9 cellular contexts compared by ENCODE assay signal in the genomic region with DNA sequence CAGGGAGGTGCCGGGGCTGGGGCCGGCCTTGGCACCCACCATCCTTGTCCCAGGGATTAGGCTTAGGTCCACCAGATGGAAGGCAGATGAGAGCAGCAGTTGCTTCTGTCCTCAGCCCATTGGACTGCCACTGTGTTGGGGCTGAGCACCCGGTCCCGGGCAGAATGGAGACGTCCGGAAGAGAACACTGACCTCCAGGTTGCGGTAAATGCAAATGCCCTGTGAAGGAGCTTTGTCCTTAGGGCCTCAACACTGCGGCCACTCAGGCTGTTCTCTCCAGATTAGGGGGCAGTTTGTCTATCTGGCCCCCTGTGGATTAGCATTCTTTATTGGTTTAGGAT. TPM values are rescaled to one million over a fixed set of nuclear protein-coding genes. Genes with fewer than 3 reads are reported as not detected.
DNase-seq lines count a peak whose midpoint lies in the region; ATAC-seq and TF ChIP-seq lines count a peak whose summit lies in the region.
"Had no signal": no experiment of that assay in that cellular context is flagged by ENCODE, and none has a peak within 500 bp of the region (broad histone marks: within the 10 kb centered on the region; RNA-seq: fewer than 3 reads in every experiment).

A gene (minus strand): TSS at position 276 of the 341 bp plus-strand sequence. CDS start 234 bp downstream, at position 42.

- peaks cover 29% of the 10 kb centered on the region for H3K4me1 Mint-ChIP-seq in activated T-helper 2 cell treated with anti-CD3 and anti-CD28 coated beads, Interferon-gamma antibody, Interleukin-2, Interleukin-4, amounts not matched to agents 10 μg/mL and 5 μg/mL and 100 μg/mL, durations not matched to agents 14 hours and 24 hours and 36 hours (ENCODE audit: low read depth)

- H3K4me3 Mint-ChIP-seq in activated T-helper 2 cell treated with anti-CD3 and anti-CD28 coated beads, Interferon-gamma antibody, Interleukin-2, Interleukin-4, amounts not matched to agents 10 μg/mL and 5 μg/mL and 100 μg/mL, durations not matched to agents 14 hours and 24 hours and 36 hours (ENCODE audit: low read depth) = peak within 1 kb of the TSS; percentile 100

- CTCF ChIA-PET in HEK293 (lab: Yijun Ruan, JAX) = no interaction called here

- H3K27ac ChIP-seq in HEK293 (ENCODE audit: extremely low read depth, low read depth, low read length) = peak within 1 kb of the TSS; percentile 65
- H3K27ac ChIP-seq in iPS DF 6.9 (ENCODE audit: low read length) = no peak within 1 kb of the TSS
- H3K27ac ChIP-seq in smooth muscle cell (ENCODE audit: low read depth) = peak within 1 kb of the TSS; percentile 43

- no peaks in the 10 kb centered on the region for H3K9me3 Mint-ChIP-seq in activated T-helper 2 cell treated with anti-CD3 and anti-CD28 coated beads, Interferon-gamma antibody, Interleukin-2, Interleukin-4, amounts not matched to agents 10 μg/mL and 5 μg/mL and 100 μg/mL, durations not matched to agents 14 hours and 24 hours and 36 hours

- peaks cover 27% of the 10 kb centered on the region for H3K79me2 ChIP-seq in smooth muscle cell (ENCODE audit: low read depth)

- H3K9ac ChIP-seq in smooth muscle cell (ENCODE audit: low read depth) = peak within 1 kb of the TSS; percentile 86

- no peaks in the 10 kb centered on the region for H3K9me3 ChIP-seq in HEK293 (ENCODE audit: control insufficient read depth, insufficient read depth, low read depth, low read length)
- H3K9me3 ChIP-seq in iPS DF 6.9 (ENCODE audit: control insufficient read depth, insufficient read depth, low read length) = no peaks in the 10 kb centered on the region
- no peaks in the 10 kb centered on the region for H3K9me3 ChIP-seq in smooth muscle cell (replicated peaks; ENCODE audit: low read depth)

- H3K27me3 Mint-ChIP-seq in activated T-helper 2 cell treated with anti-CD3 and anti-CD28 coated beads, Interferon-gamma antibody, Interleukin-2, Interleukin-4, amounts not matched to agents 10 μg/mL and 5 μg/mL and 100 μg/mL, durations not matched to agents 14 hours and 24 hours and 36 hours (ENCODE audit: low read depth) = no peaks in the 10 kb centered on the region

- H4K20me1 ChIP-seq in smooth muscle cell (ENCODE audit: low read depth) = peaks cover 35% of the 10 kb centered on the region

- peaks cover 5 to 70% of the 10 kb centered on the region in 2 experiments for H3K36me3 ChIP-seq in HEK293 (ENCODE audit: control insufficient read depth in 2 of 2, insufficient read depth in 1 of 2, low read length in 2 of 2)
- H3K36me3 ChIP-seq in iPS DF 6.9 (ENCODE audit: control insufficient read depth, insufficient read depth, low read length) = peaks cover 17% of the 10 kb centered on the region; the same call in 1 of the 2 replicates
- peaks cover 7% of the 10 kb centered on the region for H3K36me3 ChIP-seq in smooth muscle cell (ENCODE audit: low read depth)

- no peak within 1 kb of the TSS for H2AFZ ChIP-seq in smooth muscle cell (ENCODE audit: low read depth)

- H3K36me3 Mint-ChIP-seq in activated T-helper 2 cell treated with anti-CD3 and anti-CD28 coated beads, Interferon-gamma antibody, Interleukin-2, Interleukin-4, amounts not matched to agents 10 μg/mL and 5 μg/mL and 100 μg/mL, durations not matched to agents 14 hours and 24 hours and 36 hours (ENCODE audit: low read depth) = peaks cover 80% of the 10 kb centered on the region

- no peak for DNase-seq in activated T-helper 2 cell treated with anti-CD3 and anti-CD28 coated beads, Interferon-gamma antibody, Interleukin-2, Interleukin-4, amounts not matched to agents 10 μg/mL and 5 μg/mL and 100 μg/mL, durations not matched to agents 14 hours and 24 hours and 36 hours (ENCODE audit: low spot score)
- DNase-seq in iPS DF 6.9 (ENCODE audit: low read depth, low spot score) = no peak
- no peak for DNase-seq in smooth muscle cell (lab: John Stamatoyannopoulos, UW; ENCODE audit: unreplicated experiment)
- DNase-seq in GOT3 (lab: John Stamatoyannopoulos, UW) = no peak

- H3K4me2 ChIP-seq in smooth muscle cell = peak within 1 kb of the TSS; percentile 92

- ATAC-seq in GM18868 (IDR thresholded peaks at IDR 0.05; ENCODE audit: unreplicated experiment) (no peak), HG03095 (IDR thresholded peaks at IDR 0.05; ENCODE audit: unreplicated experiment) (no peak), HG02588 (IDR thresholded peaks at IDR 0.05; ENCODE audit: unreplicated experiment) (no peak)

- intact Hi-C loops in activated T-helper 2 cell treated with anti-CD3 and anti-CD28 coated beads, Interferon-gamma antibody, Interleukin-2, Interleukin-4, amounts not matched to agents 10 μg/mL and 5 μg/mL and 100 μg/mL, durations not matched to agents 14 hours and 24 hours and 36 hours (cut with micrococcal nuclease) = loop anchor here (1.0 to 2.0 kb wide), 2 partner anchors 8 to 53 kb away; a partner anchor contains a TSS

- H3K27ac Mint-ChIP-seq in activated T-helper 2 cell treated with anti-CD3 and anti-CD28 coated beads, Interferon-gamma antibody, Interleukin-2, Interleukin-4, amounts not matched to agents 10 μg/mL and 5 μg/mL and 100 μg/mL, durations not matched to agents 14 hours and 24 hours and 36 hours = peak within 1 kb of the TSS; percentile 97

- H3K27me3 ChIP-seq in iPS DF 6.9 (ENCODE audit: control insufficient read depth, insufficient read depth, low read length) (no peaks in the 10 kb centered on the region), smooth muscle cell (ENCODE audit: low read depth) (no peaks in the 10 kb centered on the region)

- no CpG with 5 or more reads among the region's 8 CpGs for WGBS in iPS DF 6.9 (ENCODE audit: insufficient coverage, insufficient read length)
- WGBS in smooth muscle cell (ENCODE audit: low lambda C conversion rate) = 97% methylated on average over 8 of the region's 8 CpGs

- peaks cover 55% of the 10 kb centered on the region for H3F3A ChIP-seq in smooth muscle cell (ENCODE audit: low read depth)

- H3K4me3 ChIP-seq in HEK293 (ENCODE audit: low read depth, low read length) (peak within 1 kb of the TSS; percentile 88), iPS DF 6.9 (ENCODE audit: low read length) (peak within 1 kb of the TSS; percentile 56), smooth muscle cell (peak within 1 kb of the TSS; percentile 88)

- H3K4me1 ChIP-seq in HEK293 (ENCODE audit: control insufficient read depth, insufficient read depth, low read length) (0 out of 2 replicates have a peak, but pooled peaks cover 3% of the 10 kb centered on the region), iPS DF 6.9 (ENCODE audit: control insufficient read depth, insufficient read depth, low read length) (peaks cover 10% of the 10 kb centered on the region; the same call in 1 of the 2 replicates), smooth muscle cell (ENCODE audit: low read depth) (peaks cover 21% of the 10 kb centered on the region)

- TF ChIP-seq CTCF in HEK293 (tag by site-specific recombination; IDR thresholded peaks at IDR 0.05) (no peak), smooth muscle cell (IDR thresholded peaks at IDR 0.05; ENCODE audit: borderline replicate concordance, insufficient read depth, poor library complexity, severe bottlenecking) (no peak)

- POLR2A ChIA-PET in HEK293 (lab: Yijun Ruan, JAX) = interaction anchor here (1.6 to 2.1 kb wide), 3 partner anchors 10 to 24 kb away, joined by 6 to 12 read pairs (median 8); a partner anchor contains a TSS

TF ChIP-seq in HEK293, 187 proteins besides CTCF, POLR2A, EP300 and RAD21:
- TF ChIP-seq, protein P1, sequence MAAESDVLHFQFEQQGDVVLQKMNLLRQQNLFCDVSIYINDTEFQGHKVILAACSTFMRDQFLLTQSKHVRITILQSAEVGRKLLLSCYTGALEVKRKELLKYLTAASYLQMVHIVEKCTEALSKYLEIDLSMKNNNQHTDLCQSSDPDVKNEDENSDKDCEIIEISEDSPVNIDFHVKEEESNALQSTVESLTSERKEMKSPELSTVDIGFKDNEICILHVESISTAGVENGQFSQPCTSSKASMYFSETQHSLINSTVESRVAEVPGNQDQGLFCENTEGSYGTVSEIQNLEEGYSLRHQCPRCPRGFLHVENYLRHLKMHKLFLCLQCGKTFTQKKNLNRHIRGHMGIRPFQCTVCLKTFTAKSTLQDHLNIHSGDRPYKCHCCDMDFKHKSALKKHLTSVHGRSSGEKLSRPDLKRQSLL (tag by site-specific recombination; IDR thresholded peaks at IDR 0.05) = no peak
- TF ChIP-seq ZNF266 (tag by site-specific recombination; IDR thresholded peaks at IDR 0.05; ENCODE audit: low read depth) (no peak), ZNF423 (tag by site-specific recombination; IDR thresholded peaks at IDR 0.05) (no peak), ZNF341 (tag by site-specific recombination; IDR thresholded peaks at IDR 0.05; ENCODE audit: low read depth) (peak; percentile 53; the same call in 1 of the 2 replicates), ZNF37A (tag by site-specific recombination; IDR thresholded peaks at IDR 0.05) (no peak), GLI4 (tag by site-specific recombination; IDR thresholded peaks at IDR 0.05) (no peak)
- TF ChIP-seq, protein P2, sequence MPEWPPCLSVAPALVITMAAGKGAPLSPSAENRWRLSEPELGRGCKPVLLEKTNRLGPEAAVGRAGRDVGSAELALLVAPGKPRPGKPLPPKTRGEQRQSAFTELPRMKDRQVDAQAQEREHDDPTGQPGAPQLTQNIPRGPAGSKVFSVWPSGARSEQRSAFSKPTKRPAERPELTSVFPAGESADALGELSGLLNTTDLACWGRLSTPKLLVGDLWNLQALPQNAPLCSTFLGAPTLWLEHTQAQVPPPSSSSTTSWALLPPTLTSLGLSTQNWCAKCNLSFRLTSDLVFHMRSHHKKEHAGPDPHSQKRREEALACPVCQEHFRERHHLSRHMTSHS (tag by site-specific recombination; IDR thresholded peaks at IDR 0.05) = no peak
- TF ChIP-seq, protein P3, sequence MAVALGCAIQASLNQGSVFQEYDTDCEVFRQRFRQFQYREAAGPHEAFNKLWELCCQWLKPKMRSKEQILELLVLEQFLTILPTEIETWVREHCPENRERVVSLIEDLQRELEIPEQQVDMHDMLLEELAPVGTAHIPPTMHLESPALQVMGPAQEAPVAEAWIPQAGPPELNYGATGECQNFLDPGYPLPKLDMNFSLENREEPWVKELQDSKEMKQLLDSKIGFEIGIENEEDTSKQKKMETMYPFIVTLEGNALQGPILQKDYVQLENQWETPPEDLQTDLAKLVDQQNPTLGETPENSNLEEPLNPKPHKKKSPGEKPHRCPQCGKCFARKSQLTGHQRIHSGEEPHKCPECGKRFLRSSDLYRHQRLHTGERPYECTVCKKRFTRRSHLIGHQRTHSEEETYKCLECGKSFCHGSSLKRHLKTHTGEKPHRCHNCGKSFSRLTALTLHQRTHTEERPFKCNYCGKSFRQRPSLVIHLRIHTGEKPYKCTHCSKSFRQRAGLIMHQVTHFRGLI (tag by site-specific recombination; IDR thresholded peaks at IDR 0.05) = no peak

RNA-seq across cellular contexts. Expression of the gene that starts here (rescaled TPM):
- total RNA-seq in activated T-helper 2 cell treated with anti-CD3 and anti-CD28 coated beads, Interferon-gamma antibody, Interleukin-2, Interleukin-4, amounts not matched to agents 10 μg/mL and 5 μg/mL and 100 μg/mL, durations not matched to agents 14 hours and 24 hours and 36 hours = 0.28 and 0.57 TPM in 2 replicates
- total RNA-seq in smooth muscle cell = not detected in 2 replicates
- polyA plus RNA-seq in smooth muscle cell = 0.17 TPM in 1 of 2 replicates, not detected in the other
- total RNA-seq: lung microvascular endothelial cell had no signal
